Comparison of ENCODE assay signal across 25 cellular contexts in the genomic region with DNA sequence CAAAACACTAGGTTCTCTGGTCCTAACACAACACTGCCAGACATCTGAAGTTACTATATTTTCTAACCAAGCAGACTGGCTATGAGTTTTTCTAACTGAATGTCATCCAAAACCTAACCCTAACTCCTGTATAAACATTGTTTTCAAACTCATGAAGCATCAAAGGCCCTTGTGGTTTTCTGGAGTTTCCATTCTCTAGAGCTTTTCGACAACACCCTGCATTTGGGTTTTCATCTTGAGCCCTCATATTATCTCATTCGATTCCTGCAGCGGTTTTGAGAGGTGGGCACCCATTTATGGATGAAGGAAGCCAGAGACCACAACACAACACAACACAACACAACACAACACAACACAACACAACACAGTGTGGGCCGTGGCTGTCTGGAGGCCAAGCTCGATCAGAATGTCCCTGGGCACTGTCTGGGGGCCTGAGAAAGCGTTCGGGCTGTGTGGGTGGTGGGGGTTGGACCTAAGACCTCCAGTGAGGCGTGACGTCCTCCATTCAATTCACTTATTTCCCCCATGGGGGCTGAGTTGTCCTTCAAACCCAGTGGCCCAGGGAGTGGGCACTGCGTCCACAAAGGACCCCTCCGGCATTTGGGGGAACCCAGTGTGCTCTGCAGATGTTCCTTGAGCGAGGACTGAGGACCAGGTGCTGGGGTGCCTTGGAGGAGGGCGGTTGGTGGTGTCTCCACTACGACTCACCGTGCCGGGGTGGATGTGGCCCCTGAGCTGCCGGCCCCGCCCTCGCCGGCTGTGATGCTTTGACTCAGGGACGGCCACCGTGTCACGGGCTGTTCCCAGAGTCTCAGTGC.
DNase-seq lines count a peak whose midpoint lies in the region; ATAC-seq and TF ChIP-seq lines count a peak whose summit lies in the region.
"Had no signal": no experiment of that assay in that cellular context is flagged by ENCODE, and none has a peak within 500 bp of the region (broad histone marks: within the 10 kb centered on the region; RNA-seq: fewer than 3 reads in every experiment).

No MANE protein-coding gene starts in this region.

- no peaks in the 10 kb centered on the region for H3K9me3 Mint-ChIP-seq in activated naive CD8-positive, alpha-beta T cell treated with anti-CD3 and anti-CD28 coated beads, Interleukin-2, amount 10 ng/mL, durations not matched to agents 7 days and 5 days

- no peak for TF ChIP-seq CTCF in RWPE2 (IDR thresholded peaks at IDR 0.05; ENCODE audit: poor library complexity, severe bottlenecking)

- no peak overlapping the region for H3K27ac ChIP-seq in RWPE2 (ENCODE audit: poor library complexity, severe bottlenecking)
- H3K27ac ChIP-seq: C4-2B, testis had no signal

- DNase-seq in activated CD8-positive, alpha-beta memory T cell treated with anti-CD3 and anti-CD28 coated beads, Interleukin-2, amount 50 U/mL, for 4 hours = peak; percentile 11
- DNase-seq in activated CD8-positive, alpha-beta memory T cell treated with anti-CD3 and anti-CD28 coated beads for 24 hours = no peak
- DNase-seq in RWPE2 (ENCODE audit: low spot score) (peak; percentile 36), NCI-H2227 (lab: John Stamatoyannopoulos, UW; ENCODE audit: unreplicated experiment) (no peak)
- DNase-seq in activated naive CD8-positive, alpha-beta T cell treated with anti-CD3 and anti-CD28 coated beads, Interleukin-2, amount 10 ng/mL, durations not matched to agents 7 days and 5 days = no peak
- peak; percentile 28 for DNase-seq in stimulated activated CD4-positive, alpha-beta T cell treated with anti-CD3 and anti-CD28 coated beads, Interleukin-4, amount 100 ng/mL, for 24 hours
- DNase-seq: ACHN; DMS53; effector CD8-positive, alpha-beta T cell; foreskin melanocyte; H7; hippocampal formation; Karpas-422; NCI-H187 treated with DMSO at 0.1 percent for 48 hours; NCI-H2227 treated with DMSO at 0.1 percent for 48 hours; NCI-H748 treated with DMSO at 0.1 percent for 48 hours; occipital lobe; Right ventricle myocardium superior; SW 1271; testis had no signal

- H3K36me3 Mint-ChIP-seq in activated naive CD8-positive, alpha-beta T cell treated with anti-CD3 and anti-CD28 coated beads, Interleukin-2, amount 10 ng/mL, durations not matched to agents 7 days and 5 days = no peaks in the 10 kb centered on the region

- peaks cover 3% of the 10 kb centered on the region for H3K9me3 ChIP-seq in RWPE2 (ENCODE audit: severe bottlenecking)
- H3K9me3 ChIP-seq: testis had no signal

- POLR2A ChIA-PET in activated naive CD8-positive, alpha-beta T cell treated with anti-CD3 and anti-CD28 coated beads, Interleukin-2, amount 10 ng/mL, durations not matched to agents 7 days and 5 days (lab: Charles Lee) = no interaction called here

- H3K4me1 ChIP-seq in RWPE2 (ENCODE audit: insufficient read depth, poor library complexity, severe bottlenecking) = no peaks in the 10 kb centered on the region
- H3K4me1 ChIP-seq: testis had no signal

- no peak overlapping the region for H3K27ac Mint-ChIP-seq in activated naive CD8-positive, alpha-beta T cell treated with anti-CD3 and anti-CD28 coated beads, Interleukin-2, amount 10 ng/mL, durations not matched to agents 7 days and 5 days

- H3K36me3 ChIP-seq in RWPE2 (ENCODE audit: low read depth) = no peaks in the 10 kb centered on the region

- ATAC-seq in RWPE2 (ENCODE audit: low read depth) (no peak), GM21381 (IDR thresholded peaks at IDR 0.05; ENCODE audit: unreplicated experiment) (no peak), GM21390 (IDR thresholded peaks at IDR 0.05; ENCODE audit: unreplicated experiment) (no peak)
- ATAC-seq in activated naive CD8-positive, alpha-beta T cell treated with anti-CD3 and anti-CD28 coated beads, Interleukin-2, amount 10 ng/mL, durations not matched to agents 7 days and 5 days (ENCODE audit: low read depth) = peak; percentile 18

- no peaks in the 10 kb centered on the region for H3K27me3 ChIP-seq in RWPE2 (ENCODE audit: insufficient read depth, poor library complexity, severe bottlenecking)
- H3K27me3 ChIP-seq: testis had no signal

- H3K4me1 Mint-ChIP-seq in activated naive CD8-positive, alpha-beta T cell treated with anti-CD3 and anti-CD28 coated beads, Interleukin-2, amount 10 ng/mL, durations not matched to agents 7 days and 5 days = peaks cover 4% of the 10 kb centered on the region

- no peak overlapping the region for H3K4me3 ChIP-seq in RWPE2 (ENCODE audit: severe bottlenecking)
- H3K4me3 ChIP-seq: lung, smooth muscle cell, testis had no signal

- no peak overlapping the region for H3K4me3 Mint-ChIP-seq in activated naive CD8-positive, alpha-beta T cell treated with anti-CD3 and anti-CD28 coated beads, Interleukin-2, amount 10 ng/mL, durations not matched to agents 7 days and 5 days

- no peaks in the 10 kb centered on the region for H3K27me3 Mint-ChIP-seq in activated naive CD8-positive, alpha-beta T cell treated with anti-CD3 and anti-CD28 coated beads, Interleukin-2, amount 10 ng/mL, durations not matched to agents 7 days and 5 days

Comparison
In these comparisons a context has a peak if more than half of its experiments do, and no peak if none do; other contexts are left out.
1. DNase-seq: peak in activated CD8-positive, alpha-beta memory T cell treated with anti-CD3 and anti-CD28 coated beads, Interleukin-2, amount 50 U/mL, for 4 hours (single experiment), RWPE2 (single experiment) and stimulated activated CD4-positive, alpha-beta T cell treated with anti-CD3 and anti-CD28 coated beads, Interleukin-4, amount 100 ng/mL, for 24 hours (single experiment); none in activated CD8-positive, alpha-beta memory T cell treated with anti-CD3 and anti-CD28 coated beads for 24 hours (single experiment), activated naive CD8-positive, alpha-beta T cell treated with anti-CD3 and anti-CD28 coated beads, Interleukin-2, amount 10 ng/mL, durations not matched to agents 7 days and 5 days (single experiment) and NCI-H2227 (single experiment).